14 cellular contexts compared by ENCODE assay signal in genomic region chr12:53651718-53652117, GRCh38. TPM values are rescaled to one million over a fixed set of nuclear protein-coding genes. Genes with fewer than 3 reads are reported as not detected.
DNase-seq lines count a peak whose midpoint lies in the region; ATAC-seq and TF ChIP-seq lines count a peak whose summit lies in the region.
"Had no signal": no experiment of that assay in that cellular context is flagged by ENCODE, and none has a peak within 500 bp of the region (broad histone marks: within the 10 kb centered on the region; RNA-seq: fewer than 3 reads in every experiment).

No MANE protein-coding gene starts in this region.

- no peak overlapping the region for H3K4me3 ChIP-seq in adipocyte (ENCODE audit: low read length)
- H3K4me3 ChIP-seq in mesenchymal stem cell (ENCODE audit: insufficient read depth in 1 of 2, low read depth in 1 of 2, low read length in 2 of 2): no peak overlapping the region
- no peak overlapping the region for H3K4me3 ChIP-seq in psoas muscle
- H3K4me3 ChIP-seq in transverse colon: no peak overlapping the region
- H3K4me3 ChIP-seq: A549, GM23338 had no signal

- H2BK120ac ChIP-seq in mesenchymal stem cell (ENCODE audit: low read depth, low read length): peak overlapping the region; percentile 19

- H3K36me3 ChIP-seq in adipocyte (ENCODE audit: control insufficient read depth, insufficient read depth, low read length, severe bottlenecking) (no peaks in the 10 kb centered on the region), mesenchymal stem cell (ENCODE audit: control insufficient read depth in 1 of 2, insufficient read depth in 2 of 2, low read depth in 1 of 2, low read length in 2 of 2) (no peaks in the 10 kb centered on the region), psoas muscle (ENCODE audit: insufficient read depth in 1 of 2, low read depth in 1 of 2) (no peaks in the 10 kb centered on the region), transverse colon (no peaks in the 10 kb centered on the region)
- H3K36me3 ChIP-seq: BE2C had no signal

- no peak for TF ChIP-seq POLR2A in transverse colon (IDR thresholded peaks at IDR 0.05)

- H2AK5ac ChIP-seq in mesenchymal stem cell (ENCODE audit: low read length, severe bottlenecking): peak overlapping the region; percentile 78

- H2BK15ac ChIP-seq in mesenchymal stem cell (ENCODE audit: low read depth, poor library complexity, severe bottlenecking): no peak overlapping the region

- H3K4me1 ChIP-seq in adipocyte (ENCODE audit: control insufficient read depth, insufficient read depth, low read length) (no peaks in the 10 kb centered on the region), mesenchymal stem cell (ENCODE audit: control insufficient read depth, insufficient read depth, low read depth, low read length) (peaks cover 9% of the 10 kb centered on the region), psoas muscle (peaks cover 22% of the 10 kb centered on the region), transverse colon (no peaks in the 10 kb centered on the region)
- H3K4me1 ChIP-seq: A549, BE2C had no signal

- peak overlapping the region; percentile 79 for H3K27ac ChIP-seq in mesenchymal stem cell (ENCODE audit: low read length, poor library complexity, severe bottlenecking)
- peak overlapping the region; percentile 63 for H3K27ac ChIP-seq in psoas muscle
- no peak overlapping the region for H3K27ac ChIP-seq in transverse colon
- H3K27ac ChIP-seq: A549, C4-2B had no signal

- H2BK5ac ChIP-seq in mesenchymal stem cell (ENCODE audit: low read depth, low read length, poor library complexity, severe bottlenecking): peak overlapping the region; percentile 57

- no peak overlapping the region for H3K4me2 ChIP-seq in mesenchymal stem cell (ENCODE audit: low read length, poor library complexity, severe bottlenecking)
- H3K4me2 ChIP-seq: A549, GM23338 had no signal

- TF ChIP-seq CTCF in psoas muscle (IDR thresholded peaks at IDR 0.05): no peak
- TF ChIP-seq CTCF in transverse colon (IDR thresholded peaks at IDR 0.05): no peak

- H3K14ac ChIP-seq in mesenchymal stem cell (ENCODE audit: low read length in 2 of 2): no peak overlapping the region

- peak; percentile 54 to 68 (median 57) for ATAC-seq in psoas muscle
- ATAC-seq in GM19452 (IDR thresholded peaks at IDR 0.05; ENCODE audit: unreplicated experiment): no peak
- ATAC-seq in left colon: no peak
- ATAC-seq: A549 had no signal

- H4K91ac ChIP-seq in mesenchymal stem cell (ENCODE audit: low read length): no peak overlapping the region

- peak; percentile 1 for DNase-seq in adipocyte (ENCODE audit: low read depth)
- no peak for DNase-seq in mesenchymal stem cell
- no peak for DNase-seq in psoas muscle
- no peak for DNase-seq in transverse colon
- DNase-seq in left colon: no peak
- no peak for DNase-seq in activated CD4-positive, alpha-beta T cell treated with anti-CD3 and anti-CD28 coated beads for 48 hours
- DNase-seq: BE2C; CD4-positive, alpha-beta memory T cell; DMS79; H7 had no signal

- H3K9me3 ChIP-seq in adipocyte (ENCODE audit: control insufficient read depth, low read length) (no peaks in the 10 kb centered on the region), mesenchymal stem cell (ENCODE audit: control insufficient read depth, low read length) (no peaks in the 10 kb centered on the region), psoas muscle (no peaks in the 10 kb centered on the region), transverse colon (no peaks in the 10 kb centered on the region)
- H3K9me3 ChIP-seq: A549, BE2C had no signal

- no peak overlapping the region for H3K4ac ChIP-seq in mesenchymal stem cell (ENCODE audit: low read depth in 1 of 2, low read length in 2 of 2)

- intact Hi-C loops in psoas muscle (cut with DNase I) (no loop called here), transverse colon (cut with DNase I; ENCODE audit: low total_unique reads) (no loop called here), left colon (cut with DNase I, micrococcal nuclease) (no loop called here)

- TF ChIP-seq EP300 in transverse colon (IDR thresholded peaks at IDR 0.05; ENCODE audit: low read depth): no peak

- WGBS in mesenchymal stem cell: 82% methylated on average over 1 of the region's 1 CpG
- 57 to 75% (median 73%) methylated on average over 1 of the region's 1 CpG for WGBS in psoas muscle, 3 donors
- 77 to 78% methylated on average over 1 of the region's 1 CpG for WGBS in transverse colon (ENCODE audit: low coverage in 1 of 2), 2 donors

- no peak overlapping the region for H2AFZ ChIP-seq in mesenchymal stem cell (ENCODE audit: low read depth, low read length)
- H2AFZ ChIP-seq: GM23338 had no signal

- no peak overlapping the region for H3K18ac ChIP-seq in mesenchymal stem cell (ENCODE audit: low read depth in 1 of 2, low read length in 2 of 2)

- H4K8ac ChIP-seq in mesenchymal stem cell (ENCODE audit: low read length): no peak overlapping the region

- H3K9ac ChIP-seq in adipocyte (ENCODE audit: low read length) (no peak overlapping the region), mesenchymal stem cell (ENCODE audit: low read length) (no peak overlapping the region)

- peaks cover 2% of the 10 kb centered on the region for H3K79me1 ChIP-seq in mesenchymal stem cell (replicated peaks; ENCODE audit: low read length, poor library complexity, severe bottlenecking)

- in situ Hi-C loops in transverse colon (cut with MboI; ENCODE audit: low pct_ligation_motif_present in 1 of 4, low pct_unique_long_range_greater_than_20kb in 1 of 4, low sequenced_read_pairs in 3 of 4): no loop called here

- no peak overlapping the region for H2BK12ac ChIP-seq in mesenchymal stem cell (ENCODE audit: low read length in 2 of 2)

- no peak overlapping the region for H3K23ac ChIP-seq in mesenchymal stem cell (ENCODE audit: low read length in 2 of 2)

- H3K27me3 ChIP-seq in adipocyte (replicated peaks; ENCODE audit: control insufficient read depth, insufficient read depth, low read length) (no peaks in the 10 kb centered on the region), mesenchymal stem cell (ENCODE audit: control insufficient read depth in 1 of 2, insufficient read depth in 1 of 2, low read length in 2 of 2) (no peaks in the 10 kb centered on the region), psoas muscle (ENCODE audit: insufficient read depth in 3 of 3, low read length in 2 of 3) (no peaks in the 10 kb centered on the region), transverse colon (no peaks in the 10 kb centered on the region)
- H3K27me3 ChIP-seq: BE2C had no signal

RNA-seq across cellular contexts. Expression of gene ATP5MC2, which starts 24.2 kb away (rescaled TPM):
- 474 TPM for polyA plus RNA-seq in mesenchymal stem cell (2013, experiment 1 of 2)
- polyA plus RNA-seq in mesenchymal stem cell (2013, experiment 2 of 2): 484 TPM
- total RNA-seq in psoas muscle (100 to 1,000 TPM; 349 to 495 (median 423) TPM), transverse colon (100 to 1,000 TPM; 248 to 394 (median 337) TPM), left colon (100 to 1,000 TPM; 323 to 371 TPM)
- 100 to 1,000 TPM; 396 to 646 (median 496) TPM for polyA plus RNA-seq in psoas muscle

RNA-seq across cellular contexts. Expression of gene ATF7, which starts 25.5 kb away (rescaled TPM):
- polyA plus RNA-seq in mesenchymal stem cell (2013, experiment 1 of 2): 24.9 TPM
- polyA plus RNA-seq in mesenchymal stem cell (2013, experiment 2 of 2): 24.6 TPM
- 10 to 100 TPM; 25.4 to 32.3 (median 31.5) TPM for total RNA-seq in psoas muscle
- 10 to 100 TPM; 15.7 to 21.8 (median 18.0) TPM for polyA plus RNA-seq in psoas muscle
- total RNA-seq in transverse colon: 10 to 100 TPM; 14.2 to 29.7 (median 26.8) TPM
- 10 to 100 TPM; 38.3 to 39.2 TPM for total RNA-seq in left colon

Comparison
In these comparisons a context has a peak if more than half of its experiments do, and no peak if none do; other contexts are left out.
1. H3K27ac ChIP-seq: peak in mesenchymal stem cell (single experiment) and psoas muscle (single experiment); none in transverse colon (0 of 4).
2. ATAC-seq: peak in psoas muscle (4 of 4); none in GM19452 (single experiment) and left colon (single experiment).